Comparison of ENCODE assay signal across 24 cellular contexts in the genomic region with DNA sequence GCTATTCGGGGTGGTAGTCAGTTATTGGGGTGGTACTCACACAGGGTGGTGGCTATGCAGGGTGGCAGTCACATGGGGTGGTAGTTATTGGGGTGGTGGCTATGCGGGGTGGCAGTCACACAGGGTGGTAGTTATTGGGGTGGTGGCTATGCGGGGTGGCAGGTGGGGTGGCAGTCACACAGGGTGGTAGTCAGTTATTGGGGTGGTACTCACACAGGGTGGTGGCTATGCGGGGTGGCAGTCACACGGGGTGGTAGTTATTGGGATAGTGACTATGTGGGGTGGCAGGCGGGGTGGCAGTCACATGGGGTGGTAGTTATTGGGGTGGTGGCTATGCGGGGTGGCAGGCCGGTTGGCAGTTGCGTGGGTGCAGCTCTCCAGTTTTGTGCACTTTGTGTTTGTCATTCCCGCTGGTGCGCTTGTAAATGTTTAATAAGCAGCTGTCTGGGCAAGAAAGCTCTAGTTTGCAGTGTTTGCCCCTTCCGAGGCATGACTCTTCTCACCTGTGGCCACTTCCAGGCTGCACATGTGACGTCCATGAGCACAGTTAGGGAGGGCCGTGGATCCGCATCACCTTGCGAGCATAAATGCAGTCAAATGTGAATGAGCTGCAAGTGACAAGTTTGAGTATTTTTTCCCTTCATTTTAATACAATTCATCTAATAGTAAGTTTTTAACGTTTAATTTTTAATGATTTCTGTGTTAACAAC.
DNase-seq lines count a peak whose midpoint lies in the region; ATAC-seq and TF ChIP-seq lines count a peak whose summit lies in the region.
"Had no signal": no experiment of that assay in that cellular context is flagged by ENCODE, and none has a peak within 500 bp of the region (broad histone marks: within the 10 kb centered on the region; RNA-seq: fewer than 3 reads in every experiment).

No MANE protein-coding gene starts in this region.

- H3K4me3 Mint-ChIP-seq in activated CD8-positive, alpha-beta memory T cell treated with anti-CD3 and anti-CD28 coated beads, Interleukin-2, amount 10 ng/mL, durations not matched to agents 7 days and 5 days = no peak overlapping the region
- H3K4me3 Mint-ChIP-seq in osteocyte (ENCODE audit: unreplicated experiment) = no peak overlapping the region
- H3K4me3 Mint-ChIP-seq: CD14-positive monocyte; CD4-positive, alpha-beta T cell; CD8-positive, alpha-beta memory T cell had no signal

- H3K36me3 Mint-ChIP-seq in activated CD8-positive, alpha-beta memory T cell treated with anti-CD3 and anti-CD28 coated beads, Interleukin-2, amount 10 ng/mL, durations not matched to agents 7 days and 5 days = no peaks in the 10 kb centered on the region
- H3K36me3 Mint-ChIP-seq in osteocyte (ENCODE audit: unreplicated experiment) = no peaks in the 10 kb centered on the region
- H3K36me3 Mint-ChIP-seq: CD14-positive monocyte; CD8-positive, alpha-beta memory T cell had no signal

- H3K27me3 Mint-ChIP-seq in activated CD8-positive, alpha-beta memory T cell treated with anti-CD3 and anti-CD28 coated beads, Interleukin-2, amount 10 ng/mL, durations not matched to agents 7 days and 5 days = peaks cover 1% of the 10 kb centered on the region
- H3K27me3 Mint-ChIP-seq in osteocyte (ENCODE audit: unreplicated experiment) = peaks cover 4% of the 10 kb centered on the region
- H3K27me3 Mint-ChIP-seq: CD4-positive, alpha-beta T cell had no signal

- H3K9me3 Mint-ChIP-seq in activated CD8-positive, alpha-beta memory T cell treated with anti-CD3 and anti-CD28 coated beads, Interleukin-2, amount 10 ng/mL, durations not matched to agents 7 days and 5 days (ENCODE audit: low read depth) = no peaks in the 10 kb centered on the region
- H3K9me3 Mint-ChIP-seq in osteocyte (ENCODE audit: unreplicated experiment) = no peaks in the 10 kb centered on the region
- H3K9me3 Mint-ChIP-seq: CD4-positive, alpha-beta T cell; CD8-positive, alpha-beta memory T cell had no signal

- CTCF ChIA-PET in activated CD8-positive, alpha-beta memory T cell treated with anti-CD3 and anti-CD28 coated beads, Interleukin-2, amount 10 ng/mL, durations not matched to agents 7 days and 5 days (lab: Charles Lee) = no interaction called here

- H3K4me3 ChIP-seq in esophagus muscularis mucosa = no peak overlapping the region
- H3K4me3 ChIP-seq: A549; BLaER1 treated with 17β-estradiol and CSF1 and Interleukin-3, amounts not matched to agents 10 nM and 100 nM; GM12878; GM23248 had no signal

- no peak overlapping the region for H3K27ac ChIP-seq in esophagus muscularis mucosa (replicated peaks in 1 of 4)
- H3K27ac ChIP-seq: A549; BLaER1 treated with 17β-estradiol and CSF1 and Interleukin-3, amounts not matched to agents 10 nM and 100 nM; GM23248 had no signal

- 93% methylated on average over 17 of the region's 17 CpGs for WGBS in esophagus muscularis mucosa

- no peaks in the 10 kb centered on the region for H3K4me1 Mint-ChIP-seq in activated CD8-positive, alpha-beta memory T cell treated with anti-CD3 and anti-CD28 coated beads, Interleukin-2, amount 10 ng/mL, durations not matched to agents 7 days and 5 days
- no peaks in the 10 kb centered on the region for H3K4me1 Mint-ChIP-seq in osteocyte (ENCODE audit: unreplicated experiment)
- H3K4me1 Mint-ChIP-seq: CD14-positive monocyte; CD8-positive, alpha-beta memory T cell had no signal

- TF ChIP-seq CTCF in esophagus muscularis mucosa (IDR thresholded peaks at IDR 0.05) (no peak), osteocyte (IDR thresholded peaks at IDR 0.05) (no peak)

- no peaks in the 10 kb centered on the region for H3K4me1 ChIP-seq in esophagus muscularis mucosa
- H3K4me1 ChIP-seq: A549, BE2C had no signal

- H3K27me3 ChIP-seq in esophagus muscularis mucosa = peaks cover 0 to under 1% (median 0%) of the 10 kb centered on the region in 4 donors
- H3K27me3 ChIP-seq: BE2C; BLaER1 treated with 17β-estradiol and CSF1 and Interleukin-3, amounts not matched to agents 10 nM and 100 nM had no signal

- no peak for TF ChIP-seq EP300 in esophagus muscularis mucosa (IDR thresholded peaks at IDR 0.05)

- no peak overlapping the region for H3K27ac Mint-ChIP-seq in activated CD8-positive, alpha-beta memory T cell treated with anti-CD3 and anti-CD28 coated beads, Interleukin-2, amount 10 ng/mL, durations not matched to agents 7 days and 5 days
- H3K27ac Mint-ChIP-seq in osteocyte (ENCODE audit: unreplicated experiment) = no peak overlapping the region
- H3K27ac Mint-ChIP-seq: CD14-positive monocyte; CD4-positive, alpha-beta T cell; CD8-positive, alpha-beta memory T cell had no signal

- no peak for TF ChIP-seq POLR2A in esophagus muscularis mucosa (IDR thresholded peaks at IDR 0.05; ENCODE audit: low read depth)

- no peaks in the 10 kb centered on the region for H3K36me3 ChIP-seq in esophagus muscularis mucosa
- H3K36me3 ChIP-seq: BE2C; BLaER1 treated with 17β-estradiol and CSF1 and Interleukin-3, amounts not matched to agents 10 nM and 100 nM had no signal

- DNase-seq in activated CD8-positive, alpha-beta memory T cell treated with anti-CD3 and anti-CD28 coated beads for 24 hours = peak; percentile 32
- DNase-seq in activated CD8-positive, alpha-beta memory T cell treated with anti-CD3 and anti-CD28 coated beads, Interleukin-2, amount 10 ng/mL, durations not matched to agents 7 days and 5 days = no peak
- DNase-seq in ecto neural progenitor cell (ENCODE audit: low spot score) = peak; percentile 31
- DNase-seq in esophagus muscularis mucosa (ENCODE audit: extremely low spot score) = peak; percentile 77
- DNase-seq in osteocyte (ENCODE audit: extremely low spot score, unreplicated experiment) = peak; percentile 76
- no peak for DNase-seq in SW480 (ENCODE audit: low spot score)
- no peak for DNase-seq in NCI-H2227 treated with DMSO at 0.1 percent for 48 hours (lab: John Stamatoyannopoulos, UW)
- DNase-seq: 8988T; ACHN; AML-193; BE2C; CD4-positive, alpha-beta T cell; CD8-positive, alpha-beta memory T cell; DMS 273 treated with DMSO at 0.1 percent for 48 hours; DMS79; EL; GDM1; GM23248; H7; HCEC 1CT had no signal

- no peak for ATAC-seq in activated CD8-positive, alpha-beta memory T cell treated with anti-CD3 and anti-CD28 coated beads, Interleukin-2, amount 10 ng/mL, durations not matched to agents 7 days and 5 days
- ATAC-seq: A549, GM12878 had no signal

- no peaks in the 10 kb centered on the region for H3K9me3 ChIP-seq in esophagus muscularis mucosa
- H3K9me3 ChIP-seq: A549, BE2C had no signal

- intact Hi-C loops in esophagus muscularis mucosa (cut with DNase I) = no loop called here

Comparison
In these comparisons a context has a peak if more than half of its experiments do, and no peak if none do; other contexts are left out.
1. DNase-seq: peak in activated CD8-positive, alpha-beta memory T cell treated with anti-CD3 and anti-CD28 coated beads for 24 hours (single experiment), ecto neural progenitor cell (single experiment), esophagus muscularis mucosa (single experiment) and osteocyte (single experiment); none in activated CD8-positive, alpha-beta memory T cell treated with anti-CD3 and anti-CD28 coated beads, Interleukin-2, amount 10 ng/mL, durations not matched to agents 7 days and 5 days (single experiment), SW480 (single experiment) and NCI-H2227 treated with DMSO at 0.1 percent for 48 hours (single experiment).